In the genomic region with DNA sequence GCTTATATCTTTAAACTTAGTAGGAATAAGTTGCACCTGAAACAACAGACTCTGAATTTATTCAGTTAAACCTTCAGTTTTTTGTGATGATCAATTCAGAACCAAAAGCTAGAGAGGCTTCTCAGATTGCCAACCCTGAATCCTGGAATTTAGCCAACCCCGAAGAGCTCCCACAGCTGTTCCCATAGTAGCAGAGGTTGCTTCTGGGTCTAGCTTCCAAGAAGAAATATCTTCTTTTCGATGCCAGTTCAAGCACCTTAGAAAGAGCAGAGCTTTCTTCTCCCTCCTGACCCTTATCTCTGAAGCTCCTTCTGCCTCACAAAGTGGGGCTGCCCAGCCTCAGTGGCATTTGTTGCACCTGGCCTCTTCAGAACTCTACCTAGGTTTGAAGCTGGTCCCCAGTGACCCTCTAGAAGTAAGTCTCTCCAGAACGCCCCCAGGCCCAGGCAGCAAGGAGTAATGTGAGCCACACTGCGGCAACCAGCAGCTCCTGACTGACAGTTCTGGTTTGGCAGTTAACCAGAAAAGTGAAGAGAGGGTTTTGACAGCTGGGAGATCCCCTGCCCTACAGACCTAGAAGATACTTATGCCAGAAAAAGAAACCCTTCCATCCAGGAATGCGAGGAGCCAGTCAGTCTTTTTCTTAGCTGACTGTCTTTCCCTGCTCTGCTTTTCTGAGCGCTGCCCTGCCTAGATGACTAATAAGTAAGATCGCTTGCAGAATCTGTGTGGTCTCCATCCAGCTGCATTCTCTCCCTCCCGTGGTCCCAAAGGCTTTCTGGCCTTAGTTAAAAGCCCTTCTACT, we compare ENCODE assay signal across 9 cellular contexts.
DNase-seq lines count a peak whose midpoint lies in the region; ATAC-seq, FAIRE-seq and TF ChIP-seq lines count a peak whose summit lies in the region.
"Had no signal": no experiment of that assay in that cellular context is flagged by ENCODE, and none has a peak within 500 bp of the region (broad histone marks: within the 10 kb centered on the region; RNA-seq: fewer than 3 reads in every experiment).

No MANE protein-coding gene starts in this region.

- H3K27ac Mint-ChIP-seq in mesothelial cell of epicardium = peak overlapping the region; percentile 25
- H3K27ac Mint-ChIP-seq in activated CD4-positive, alpha-beta T cell treated with anti-CD3 and anti-CD28 coated beads, Interleukin-2, amount 10 ng/mL, durations not matched to agents 24 days and 14 days = no peak overlapping the region

- FAIRE-seq in HTR-8/SVneo (lab: Jason Lieb, UNC) = no peak
- FAIRE-seq: GM18507 had no signal

- H3K27me3 ChIP-seq in adipocyte (replicated peaks; ENCODE audit: control insufficient read depth, insufficient read depth, low read length) = no peaks in the 10 kb centered on the region
- H3K27me3 ChIP-seq in HAP-1 (ENCODE audit: low read depth) = no peaks in the 10 kb centered on the region

- H3K9ac ChIP-seq in adipocyte (ENCODE audit: low read length) = peak overlapping the region; percentile 2

- H3K4me3 ChIP-seq in adipocyte (ENCODE audit: low read length) = peak overlapping the region; percentile 2
- H3K4me3 ChIP-seq in HAP-1 = no peak overlapping the region

- H3K36me3 ChIP-seq in adipocyte (ENCODE audit: control insufficient read depth, insufficient read depth, low read length, severe bottlenecking) = no peaks in the 10 kb centered on the region
- H3K36me3 ChIP-seq in HAP-1 (replicated peaks) = no peaks in the 10 kb centered on the region

- peaks cover 3% of the 10 kb centered on the region for H3K9me3 Mint-ChIP-seq in mesothelial cell of epicardium
- no peaks in the 10 kb centered on the region for H3K9me3 Mint-ChIP-seq in activated CD4-positive, alpha-beta T cell treated with anti-CD3 and anti-CD28 coated beads, Interleukin-2, amount 10 ng/mL, durations not matched to agents 24 days and 14 days
- H3K9me3 Mint-ChIP-seq in activated T-cell treated with anti-CD3 and anti-CD28 coated beads, Interleukin-2, amount 50 U/mL, for 4 hours = no peaks in the 10 kb centered on the region

- DNase-seq in EL (peak; percentile 78), HTR-8/SVneo (ENCODE audit: insufficient read length, low spot score) (peak; percentile 30), adipocyte (ENCODE audit: low read depth) (peak; percentile 82), mesothelial cell of epicardium (ENCODE audit: low spot score in 2 of 2, unreplicated experiment in 2 of 2) (no peak), HAP-1 (ENCODE audit: low spot score in 2 of 2) (no peak)
- DNase-seq in activated CD4-positive, alpha-beta T cell treated with anti-CD3 and anti-CD28 coated beads, Interleukin-2, amount 10 ng/mL, durations not matched to agents 24 days and 14 days = no peak
- no peak for DNase-seq in activated T-cell treated with anti-CD3 and anti-CD28 coated beads, Interleukin-2, amount 50 U/mL, for 4 hours

- H3K9me3 ChIP-seq in adipocyte (ENCODE audit: control insufficient read depth, low read length) (no peaks in the 10 kb centered on the region), HAP-1 (no peaks in the 10 kb centered on the region)

- H3K27me3 Mint-ChIP-seq in mesothelial cell of epicardium (ENCODE audit: low read depth) = no peaks in the 10 kb centered on the region
- no peaks in the 10 kb centered on the region for H3K27me3 Mint-ChIP-seq in activated CD4-positive, alpha-beta T cell treated with anti-CD3 and anti-CD28 coated beads, Interleukin-2, amount 10 ng/mL, durations not matched to agents 24 days and 14 days
- no peaks in the 10 kb centered on the region for H3K27me3 Mint-ChIP-seq in activated T-cell treated with anti-CD3 and anti-CD28 coated beads, Interleukin-2, amount 50 U/mL, for 4 hours (ENCODE audit: low read depth)

- H3K36me3 Mint-ChIP-seq in mesothelial cell of epicardium = peaks cover 2% of the 10 kb centered on the region
- no peaks in the 10 kb centered on the region for H3K36me3 Mint-ChIP-seq in activated CD4-positive, alpha-beta T cell treated with anti-CD3 and anti-CD28 coated beads, Interleukin-2, amount 10 ng/mL, durations not matched to agents 24 days and 14 days (ENCODE audit: low read depth)
- no peaks in the 10 kb centered on the region for H3K36me3 Mint-ChIP-seq in activated T-cell treated with anti-CD3 and anti-CD28 coated beads, Interleukin-2, amount 50 U/mL, for 4 hours (ENCODE audit: insufficient read depth)

- in situ Hi-C loops in HAP-1 (cut with MboI; ENCODE audit: low sequenced_read_pairs) = no loop called here

- no peak for TF ChIP-seq CTCF in mesothelial cell of epicardium (IDR thresholded peaks at IDR 0.05; ENCODE audit: unreplicated experiment)

- H3K4me1 ChIP-seq in adipocyte (ENCODE audit: control insufficient read depth, insufficient read depth, low read length) = peaks cover 16% of the 10 kb centered on the region
- no peaks in the 10 kb centered on the region for H3K4me1 ChIP-seq in HAP-1

- intact Hi-C loops in activated CD4-positive, alpha-beta T cell treated with anti-CD3 and anti-CD28 coated beads, Interleukin-2, amount 10 ng/mL, durations not matched to agents 24 days and 14 days (cut with micrococcal nuclease) = no loop called here

- ATAC-seq in GM21423 (IDR thresholded peaks at IDR 0.05; ENCODE audit: unreplicated experiment) = no peak
- ATAC-seq in activated T-cell treated with anti-CD3 and anti-CD28 coated beads, Interleukin-2, amount 50 U/mL, for 4 hours = no peak

- peaks cover 38% of the 10 kb centered on the region for H3K4me1 Mint-ChIP-seq in mesothelial cell of epicardium
- H3K4me1 Mint-ChIP-seq in activated CD4-positive, alpha-beta T cell treated with anti-CD3 and anti-CD28 coated beads, Interleukin-2, amount 10 ng/mL, durations not matched to agents 24 days and 14 days = peaks cover 7% of the 10 kb centered on the region
- H3K4me1 Mint-ChIP-seq in activated T-cell treated with anti-CD3 and anti-CD28 coated beads, Interleukin-2, amount 50 U/mL, for 4 hours (ENCODE audit: low read depth) = peaks cover 11% of the 10 kb centered on the region

- no peak overlapping the region for H3K4me3 Mint-ChIP-seq in mesothelial cell of epicardium
- no peak overlapping the region for H3K4me3 Mint-ChIP-seq in activated CD4-positive, alpha-beta T cell treated with anti-CD3 and anti-CD28 coated beads, Interleukin-2, amount 10 ng/mL, durations not matched to agents 24 days and 14 days
- H3K4me3 Mint-ChIP-seq in activated T-cell treated with anti-CD3 and anti-CD28 coated beads, Interleukin-2, amount 50 U/mL, for 4 hours = no peak overlapping the region

Comparison
In these comparisons a context has a peak if more than half of its experiments do, and no peak if none do; other contexts are left out.
1. DNase-seq: peak in EL (single experiment), HTR-8/SVneo (single experiment) and adipocyte (single experiment); none in mesothelial cell of epicardium (0 of 2), HAP-1 (0 of 2), activated CD4-positive, alpha-beta T cell treated with anti-CD3 and anti-CD28 coated beads, Interleukin-2, amount 10 ng/mL, durations not matched to agents 24 days and 14 days (single experiment) and activated T-cell treated with anti-CD3 and anti-CD28 coated beads, Interleukin-2, amount 50 U/mL, for 4 hours (single experiment).